Comparison of ENCODE assay signal across 17 cellular contexts in genomic region chr17:596287-596686, GRCh38.
A peak's percentile ranks its signal among the peaks of the same experiment; 100 is the strongest.
DNase-seq lines count a peak whose midpoint lies in the region; ATAC-seq and TF ChIP-seq lines count a peak whose summit lies in the region.
"Had no signal": no experiment of that assay in that cellular context is flagged by ENCODE, and none has a peak within 500 bp of the region (broad histone marks: within the 10 kb centered on the region; RNA-seq: fewer than 3 reads in every experiment).

No MANE protein-coding gene starts in this region.

- no peak for TF ChIP-seq POLR2A in adrenal gland (IDR thresholded peaks at IDR 0.05)

- H3K27ac Mint-ChIP-seq in T-helper 17 cell: no peak overlapping the region
- H3K27ac Mint-ChIP-seq: dendritic cell treated with granulocyte-macrophage colony-stimulating factor and Interleukin-4, amounts not matched to agents 40 ng/mL and 50 ng/mL, for 4 days had no signal

- peak; percentile 21 for DNase-seq in NCI-H146 (lab: John Stamatoyannopoulos, UW)
- DNase-seq in NCI-H146 treated with DMSO at 0.1 percent for 48 hours (lab: John Stamatoyannopoulos, UW; ENCODE audit: unreplicated experiment): no peak
- peak; percentile 34 to 71 (median 50) for DNase-seq in adrenal gland
- DNase-seq in left ventricle myocardium superior: peak; percentile 40
- DNase-seq in smooth muscle cell (lab: John Stamatoyannopoulos, UW; ENCODE audit: unreplicated experiment): no peak
- DNase-seq in NCI-H510A (lab: John Stamatoyannopoulos, UW): no peak
- no peak for DNase-seq in T-helper 17 cell
- DNase-seq: foreskin keratinocyte, islet precursor cell, NCI-H1930, NCI-H82, SIG-M5, substantia nigra had no signal

- peak; percentile 61 for ATAC-seq in left ventricle myocardium superior
- ATAC-seq in GM19324 (IDR thresholded peaks at IDR 0.05; ENCODE audit: low FRiP score, unreplicated experiment): no peak
- ATAC-seq in T-helper 17 cell: no peak
- ATAC-seq: natural killer cell treated with Interleukin-12 subunit alpha and Interleukin-12 subunit beta and Interleukin-15 and Interleukin-18, amount 100 ng/mL, for 72 hours had no signal

- no peaks in the 10 kb centered on the region for H3K27me3 ChIP-seq in adrenal gland
- H3K27me3 ChIP-seq in smooth muscle cell (ENCODE audit: low read depth): no peaks in the 10 kb centered on the region
- H3K27me3 ChIP-seq: foreskin keratinocyte had no signal

- H2AFZ ChIP-seq in smooth muscle cell (ENCODE audit: low read depth): no peak overlapping the region

- H3K4me1 ChIP-seq in adrenal gland (replicated peaks in 1 of 2): peaks cover 6 to 12% of the 10 kb centered on the region in 2 donors
- H3K4me1 ChIP-seq in smooth muscle cell (ENCODE audit: low read depth): no peaks in the 10 kb centered on the region

- intact Hi-C loops in adrenal gland (cut with DNase I): no loop called here
- intact Hi-C loops in left ventricle myocardium superior (cut with micrococcal nuclease): no loop called here

- no peaks in the 10 kb centered on the region for H3K9me3 ChIP-seq in adrenal gland (replicated peaks in 1 of 3)
- no peaks in the 10 kb centered on the region for H3K9me3 ChIP-seq in smooth muscle cell (replicated peaks; ENCODE audit: low read depth)
- H3K9me3 ChIP-seq in T-helper 17 cell (ENCODE audit: control insufficient read depth, low read length, poor library complexity, severe bottlenecking): no peaks in the 10 kb centered on the region

- peak overlapping the region; percentile 70 for H3K4me2 ChIP-seq in smooth muscle cell

- peak overlapping the region; percentile 68 for H3K9ac ChIP-seq in smooth muscle cell (ENCODE audit: low read depth)

- no peaks in the 10 kb centered on the region for H4K20me1 ChIP-seq in smooth muscle cell (ENCODE audit: low read depth)

- H3K27ac ChIP-seq in adrenal gland (no peak overlapping the region), smooth muscle cell (ENCODE audit: low read depth) (peak overlapping the region; percentile 91)
- H3K27ac ChIP-seq: 22Rv1 had no signal

- no peaks in the 10 kb centered on the region for H3K79me2 ChIP-seq in smooth muscle cell (ENCODE audit: low read depth)

- 46 to 66% (median 52%) methylated on average over 5 of the region's 5 CpGs for WGBS in adrenal gland, 4 donors
- 62% methylated on average over 5 of the region's 5 CpGs for WGBS in smooth muscle cell (ENCODE audit: low lambda C conversion rate)

- H3K27me3 Mint-ChIP-seq in T-helper 17 cell: no peaks in the 10 kb centered on the region
- H3K27me3 Mint-ChIP-seq: dendritic cell treated with granulocyte-macrophage colony-stimulating factor and Interleukin-4, amounts not matched to agents 40 ng/mL and 50 ng/mL, for 4 days; natural killer cell treated with Interleukin-12 subunit alpha and Interleukin-12 subunit beta and Interleukin-15 and Interleukin-18, amount 100 ng/mL, for 72 hours had no signal

- H3K4me3 ChIP-seq in adrenal gland (no peak overlapping the region), smooth muscle cell (no peak overlapping the region)

- no peaks in the 10 kb centered on the region for H3K36me3 Mint-ChIP-seq in T-helper 17 cell (ENCODE audit: low read depth)
- H3K36me3 Mint-ChIP-seq: natural killer cell treated with Interleukin-12 subunit alpha and Interleukin-12 subunit beta and Interleukin-15 and Interleukin-18, amount 100 ng/mL, for 72 hours had no signal

- H3K36me3 ChIP-seq in adrenal gland (replicated peaks in 1 of 2): no peaks in the 10 kb centered on the region
- no peaks in the 10 kb centered on the region for H3K36me3 ChIP-seq in smooth muscle cell (ENCODE audit: low read depth)

- H3K4me1 Mint-ChIP-seq in T-helper 17 cell: peaks cover 3% of the 10 kb centered on the region

- no peak overlapping the region for H3K4me3 Mint-ChIP-seq in T-helper 17 cell
- H3K4me3 Mint-ChIP-seq: dendritic cell treated with granulocyte-macrophage colony-stimulating factor and Interleukin-4, amounts not matched to agents 40 ng/mL and 50 ng/mL, for 4 days; natural killer cell treated with Interleukin-12 subunit alpha and Interleukin-12 subunit beta and Interleukin-15 and Interleukin-18, amount 100 ng/mL, for 72 hours had no signal

- TF ChIP-seq CTCF in adrenal gland (IDR thresholded peaks at IDR 0.05): no peak
- TF ChIP-seq CTCF in smooth muscle cell (IDR thresholded peaks at IDR 0.05; ENCODE audit: borderline replicate concordance, insufficient read depth, poor library complexity, severe bottlenecking): no peak

- H3F3A ChIP-seq in smooth muscle cell (ENCODE audit: low read depth): peaks cover 25% of the 10 kb centered on the region

Comparison
In these comparisons a context has a peak if more than half of its experiments do, and no peak if none do; other contexts are left out.
1. DNase-seq: peak in NCI-H146 (single experiment), adrenal gland (7 of 7) and left ventricle myocardium superior (single experiment); none in NCI-H146 treated with DMSO at 0.1 percent for 48 hours (single experiment), smooth muscle cell (single experiment), NCI-H510A (single experiment) and T-helper 17 cell (0 of 3).